8 cellular contexts compared by ENCODE assay signal in genomic region chr2:97868986-97869721, GRCh38.
DNase-seq lines count a peak whose midpoint lies in the region; ATAC-seq, FAIRE-seq and TF ChIP-seq lines count a peak whose summit lies in the region.

No MANE protein-coding gene starts in this region.

- no peak for DNase-seq in T-helper 2 cell treated with Interferon-gamma antibody and Interleukin-4, amounts not matched to agents 5 μg/mL and 100 μg/mL, for 36 hours (ENCODE audit: low spot score)
- no peak for DNase-seq in T-helper 2 cell
- peak; percentile 90 for DNase-seq in brain microvascular endothelial cell
- DNase-seq in left lobe of liver (ENCODE audit: low spot score), result no peak
- DNase-seq in aorta, result peak; percentile 73 to 74
- no peak for DNase-seq in D721Med (ENCODE audit: insufficient read length, low spot score)
- no peak for DNase-seq in OCI-M2 (lab: John Stamatoyannopoulos, UW; ENCODE audit: unreplicated experiment)
- no peak for DNase-seq in NCI-H1105 (lab: John Stamatoyannopoulos, UW)

- peaks cover 4 to 9% of the 10 kb centered on the region in 2 donors for H3K4me1 ChIP-seq in aorta (ENCODE audit: control insufficient read depth in 1 of 2, insufficient read depth in 2 of 2, low read length in 2 of 2)

- in situ Hi-C loops in brain microvascular endothelial cell (cut with HindIII; ENCODE audit: low pct_ligation_motif_present, low sequenced_read_pairs), result no loop called here

- peaks cover 12% of the 10 kb centered on the region for H3K9me3 Mint-ChIP-seq in T-helper 2 cell treated with Interferon-gamma antibody and Interleukin-4, amounts not matched to agents 5 μg/mL and 100 μg/mL, for 36 hours

- no peaks in the 10 kb centered on the region for H3K27me3 Mint-ChIP-seq in T-helper 2 cell treated with Interferon-gamma antibody and Interleukin-4, amounts not matched to agents 5 μg/mL and 100 μg/mL, for 36 hours (ENCODE audit: low read depth)

- peaks cover 18% of the 10 kb centered on the region for H3K36me3 Mint-ChIP-seq in T-helper 2 cell treated with Interferon-gamma antibody and Interleukin-4, amounts not matched to agents 5 μg/mL and 100 μg/mL, for 36 hours (ENCODE audit: low read depth)

- no peaks in the 10 kb centered on the region for H3K36me3 ChIP-seq in brain microvascular endothelial cell (replicated peaks)
- no peaks in the 10 kb centered on the region for H3K36me3 ChIP-seq in aorta (ENCODE audit: control insufficient read depth in 1 of 2, insufficient read depth in 2 of 2, low read length in 1 of 2)

- H3K4me1 Mint-ChIP-seq in T-helper 2 cell treated with Interferon-gamma antibody and Interleukin-4, amounts not matched to agents 5 μg/mL and 100 μg/mL, for 36 hours (ENCODE audit: low read depth), result peaks cover 38% of the 10 kb centered on the region

- no peak for FAIRE-seq in D721Med (lab: Jason Lieb, UNC)

- no peak for TF ChIP-seq CTCF in brain microvascular endothelial cell (IDR thresholded peaks at IDR 0.05; ENCODE audit: low read depth, low read length, missing control alignments)
- TF ChIP-seq CTCF in D721Med (IDR thresholded peaks at IDR 0.05; ENCODE audit: insufficient read depth, missing control alignments), result no peak

- H3K4me3 ChIP-seq in brain microvascular endothelial cell (ENCODE audit: low read depth, low read length) (no peak overlapping the region), aorta (ENCODE audit: low read length in 2 of 2) (no peak overlapping the region)

- H3K27ac Mint-ChIP-seq in T-helper 2 cell treated with Interferon-gamma antibody and Interleukin-4, amounts not matched to agents 5 μg/mL and 100 μg/mL, for 36 hours, result peak overlapping the region; percentile 4

- H3K27me3 ChIP-seq in brain microvascular endothelial cell (replicated peaks), result no peaks in the 10 kb centered on the region
- H3K27me3 ChIP-seq in aorta (ENCODE audit: control insufficient read depth in 1 of 2, insufficient read depth in 2 of 2, low read length in 1 of 2), result no peaks in the 10 kb centered on the region

- peak overlapping the region; percentile 71 for H3K27ac ChIP-seq in brain microvascular endothelial cell
- H3K27ac ChIP-seq in aorta (ENCODE audit: low read depth in 1 of 2, low read length in 2 of 2), result peak overlapping the region; percentile 37 to 49

- intact Hi-C loops in aorta (cut with DNase I), result no loop called here

- 35 to 36% methylated on average over 5 of the region's 5 CpGs for WGBS in aorta, 2 donors

- H3K9me3 ChIP-seq in aorta (ENCODE audit: control insufficient read depth, low read length), result no peaks in the 10 kb centered on the region

- peak overlapping the region; percentile 22 for H3K4me3 Mint-ChIP-seq in T-helper 2 cell treated with Interferon-gamma antibody and Interleukin-4, amounts not matched to agents 5 μg/mL and 100 μg/mL, for 36 hours

- ATAC-seq in left lobe of liver (peak; percentile 16), aorta (ENCODE audit: low FRiP score) (peak; percentile 82)

Comparison
In these comparisons a context has a peak if more than half of its experiments do, and no peak if none do; other contexts are left out.
1. DNase-seq: peak in brain microvascular endothelial cell (single experiment) and aorta (2 of 2); none in T-helper 2 cell treated with Interferon-gamma antibody and Interleukin-4, amounts not matched to agents 5 μg/mL and 100 μg/mL, for 36 hours (single experiment), T-helper 2 cell (0 of 5), left lobe of liver (single experiment), D721Med (single experiment), OCI-M2 (single experiment) and NCI-H1105 (single experiment).